In the genomic region with DNA sequence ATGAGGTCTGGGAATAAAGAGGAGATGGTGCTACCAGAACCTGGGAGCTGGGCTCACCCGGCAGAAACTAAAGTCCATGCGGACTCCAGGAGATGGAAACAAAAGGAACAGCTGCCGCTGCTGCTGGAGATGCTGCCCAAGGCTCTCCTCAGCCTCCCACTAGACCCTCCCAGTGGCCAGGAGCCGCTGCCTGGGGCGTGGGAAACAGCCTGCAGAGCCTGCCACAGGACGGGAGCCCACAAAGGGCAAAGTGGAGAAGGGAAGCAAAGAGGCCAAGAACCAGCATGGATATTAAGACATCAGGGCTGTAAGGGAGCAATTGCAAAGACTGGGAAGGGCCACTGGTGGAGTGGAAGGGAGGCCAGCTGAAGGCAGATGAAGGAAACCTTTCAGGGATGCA, we compare ENCODE assay signal across 24 cellular contexts.
A peak's percentile ranks its signal among the peaks of the same experiment; 100 is the strongest.
DNase-seq lines count a peak whose midpoint lies in the region; ATAC-seq and TF ChIP-seq lines count a peak whose summit lies in the region.
"Had no signal": no experiment of that assay in that cellular context is flagged by ENCODE, and none has a peak within 500 bp of the region (broad histone marks: within the 10 kb centered on the region; RNA-seq: fewer than 3 reads in every experiment).

No MANE protein-coding gene starts in this region.

- H3K36me3 Mint-ChIP-seq in CD4-positive, CD25-positive, alpha-beta regulatory T cell: no peaks in the 10 kb centered on the region
- peaks cover 5% of the 10 kb centered on the region for H3K36me3 Mint-ChIP-seq in T-helper 17 cell (ENCODE audit: low read depth)
- peaks cover 0 to 19% (median 5%) of the 10 kb centered on the region in 5 donors for H3K36me3 Mint-ChIP-seq in naive thymus-derived CD4-positive, alpha-beta T cell
- H3K36me3 Mint-ChIP-seq in nephron progenitor cell (ENCODE audit: low read depth): no peaks in the 10 kb centered on the region

- in situ Hi-C loops in transverse colon (cut with MboI; ENCODE audit: low pct_ligation_motif_present in 1 of 4, low pct_unique_long_range_greater_than_20kb in 1 of 4, low sequenced_read_pairs in 3 of 4): no loop called here
- in situ Hi-C loops in KBM-7 (cut with MboI; ENCODE audit: low pct_unique_long_range_greater_than_20kb, low sequenced_read_pairs): no loop called here

- no peak for ATAC-seq in CD4-positive, CD25-positive, alpha-beta regulatory T cell (ENCODE audit: low read depth in 2 of 2)
- ATAC-seq in T-helper 17 cell: no peak
- no peak for ATAC-seq in naive thymus-derived CD4-positive, alpha-beta T cell

- peaks cover 0 to 11% of the 10 kb centered on the region in 2 experiments for H3K9me3 ChIP-seq in CD4-positive, CD25-positive, alpha-beta regulatory T cell (ENCODE audit: control insufficient read depth in 2 of 2, low read length in 2 of 2)
- H3K9me3 ChIP-seq in T-helper 17 cell (ENCODE audit: control insufficient read depth, low read length, poor library complexity, severe bottlenecking) (no peaks in the 10 kb centered on the region), transverse colon (no peaks in the 10 kb centered on the region)
- no peaks in the 10 kb centered on the region for H3K9me3 ChIP-seq in naive thymus-derived CD4-positive, alpha-beta T cell (ENCODE audit: control insufficient read depth in 2 of 3, low read length in 3 of 3)
- H3K9me3 ChIP-seq: BE2C had no signal

- intact Hi-C loops in naive thymus-derived CD4-positive, alpha-beta T cell (cut with micrococcal nuclease): no loop called here
- intact Hi-C loops in transverse colon (cut with DNase I; ENCODE audit: low total_unique reads): no loop called here

- no peak for TF ChIP-seq POLR2A in transverse colon (IDR thresholded peaks at IDR 0.05)

- peaks cover 4% of the 10 kb centered on the region for H3K27me3 Mint-ChIP-seq in CD4-positive, CD25-positive, alpha-beta regulatory T cell
- H3K27me3 Mint-ChIP-seq in T-helper 17 cell (no peaks in the 10 kb centered on the region), nephron progenitor cell (ENCODE audit: low read depth, poor library complexity) (no peaks in the 10 kb centered on the region)
- no peaks in the 10 kb centered on the region for H3K27me3 Mint-ChIP-seq in naive thymus-derived CD4-positive, alpha-beta T cell

- CTCF ChIA-PET in naive thymus-derived CD4-positive, alpha-beta T cell (lab: Charles Lee): interaction anchor here (0.7 to 1.6 kb wide), 3 partner anchors 11 to 619 kb away, joined by 3 to 6 read pairs (median 4); no protein-coding TSS in a partner anchor

- no peak for TF ChIP-seq EP300 in transverse colon (IDR thresholded peaks at IDR 0.05; ENCODE audit: low read depth)

- peaks cover 20 to 67% (median 43%) of the 10 kb centered on the region in 4 donors for H3K4me1 Mint-ChIP-seq in CD4-positive, CD25-positive, alpha-beta regulatory T cell
- peaks cover 36% of the 10 kb centered on the region for H3K4me1 Mint-ChIP-seq in T-helper 17 cell
- peaks cover 35 to 91% (median 85%) of the 10 kb centered on the region in 7 donors for H3K4me1 Mint-ChIP-seq in naive thymus-derived CD4-positive, alpha-beta T cell
- peaks cover 11% of the 10 kb centered on the region for H3K4me1 Mint-ChIP-seq in nephron progenitor cell

- DNase-seq in DMS 273 (lab: John Stamatoyannopoulos, UW; ENCODE audit: unreplicated experiment) (peak; percentile 21), DMS 273 treated with DMSO at 0.1 percent for 48 hours (lab: John Stamatoyannopoulos, UW) (no peak), T-helper 17 cell (no peak), transverse colon (no peak), KBM-7 (no peak), nephron progenitor cell (no peak)
- DNase-seq in CD4-positive, CD25-positive, alpha-beta regulatory T cell: no peak
- DNase-seq in naive thymus-derived CD4-positive, alpha-beta T cell: no peak
- DNase-seq: ACHN, BE2C, COR-L47, DMS79 treated with DMSO at 0.1 percent for 48 hours, GF-D8, Karpas-422, NCI-H1092, NCI-H1417 treated with DMSO at 0.1 percent for 48 hours, NCI-H1694 treated with DMSO at 0.1 percent for 48 hours, NCI-H2081, NCI-H2227 treated with DMSO at 0.1 percent for 48 hours, NCI-H526 treated with DMSO at 0.1 percent for 48 hours, PC-9, Right ventricle myocardium superior had no signal

- no peaks in the 10 kb centered on the region for H3K27me3 ChIP-seq in CD4-positive, CD25-positive, alpha-beta regulatory T cell (ENCODE audit: control insufficient read depth, insufficient read depth, low read length)
- no peaks in the 10 kb centered on the region for H3K27me3 ChIP-seq in naive thymus-derived CD4-positive, alpha-beta T cell (ENCODE audit: control insufficient read depth in 2 of 2, insufficient read depth in 2 of 2, low read length in 2 of 2)
- H3K27me3 ChIP-seq in transverse colon: no peaks in the 10 kb centered on the region
- H3K27me3 ChIP-seq: BE2C had no signal

- no peaks in the 10 kb centered on the region for H3K36me3 ChIP-seq in CD4-positive, CD25-positive, alpha-beta regulatory T cell (ENCODE audit: control insufficient read depth, insufficient read depth, low read length)
- H3K36me3 ChIP-seq in naive thymus-derived CD4-positive, alpha-beta T cell (ENCODE audit: control insufficient read depth in 2 of 3, insufficient read depth in 3 of 3, low read length in 3 of 3): no peaks in the 10 kb centered on the region
- H3K36me3 ChIP-seq in transverse colon: no peaks in the 10 kb centered on the region
- H3K36me3 ChIP-seq: BE2C had no signal

- H3K4me1 ChIP-seq in CD4-positive, CD25-positive, alpha-beta regulatory T cell (ENCODE audit: control insufficient read depth, insufficient read depth, low read length, poor library complexity, severe bottlenecking): peaks cover 36% of the 10 kb centered on the region
- peaks cover 29 to 57% of the 10 kb centered on the region in 2 donors for H3K4me1 ChIP-seq in naive thymus-derived CD4-positive, alpha-beta T cell (ENCODE audit: control insufficient read depth in 2 of 2, insufficient read depth in 2 of 2, low read length in 2 of 2)
- H3K4me1 ChIP-seq in transverse colon: no peaks in the 10 kb centered on the region
- H3K4me1 ChIP-seq: BE2C had no signal

- WGBS in transverse colon (ENCODE audit: low coverage in 1 of 2), 2 donors: 81 to 100% methylated on average over 3 to 6 of the region's 6 CpGs

- H3K4me3 Mint-ChIP-seq in CD4-positive, CD25-positive, alpha-beta regulatory T cell: no peak overlapping the region
- no peak overlapping the region for H3K4me3 Mint-ChIP-seq in T-helper 17 cell
- peak overlapping the region in 5 of 10 donors; percentile 6 to 36 (median 16) for H3K4me3 Mint-ChIP-seq in naive thymus-derived CD4-positive, alpha-beta T cell
- no peak overlapping the region for H3K4me3 Mint-ChIP-seq in nephron progenitor cell

- peaks cover 0 to 8% (median 2%) of the 10 kb centered on the region in 7 donors for H3K9me3 Mint-ChIP-seq in CD4-positive, CD25-positive, alpha-beta regulatory T cell
- peaks cover 0 to 13% (median 5%) of the 10 kb centered on the region in 11 donors for H3K9me3 Mint-ChIP-seq in naive thymus-derived CD4-positive, alpha-beta T cell
- H3K9me3 Mint-ChIP-seq in nephron progenitor cell: peaks cover 18% of the 10 kb centered on the region

- peak overlapping the region in 2 of 3 donors; percentile 53 to 77 for H3K27ac Mint-ChIP-seq in CD4-positive, CD25-positive, alpha-beta regulatory T cell
- H3K27ac Mint-ChIP-seq in T-helper 17 cell (peak overlapping the region; percentile 46), nephron progenitor cell (no peak overlapping the region)
- peak overlapping the region in 6 of 9 donors; percentile 46 to 89 (median 77) for H3K27ac Mint-ChIP-seq in naive thymus-derived CD4-positive, alpha-beta T cell

- TF ChIP-seq CTCF in transverse colon (IDR thresholded peaks at IDR 0.05) (no peak), nephron progenitor cell (IDR thresholded peaks at IDR 0.05) (no peak)

- POLR2A ChIA-PET in naive thymus-derived CD4-positive, alpha-beta T cell (lab: Charles Lee): interaction anchor here (0.9 to 1.0 kb wide), 2 partner anchors 10 to 11 kb away, joined by 3 read pairs; no protein-coding TSS in a partner anchor

- no peak overlapping the region for H3K27ac ChIP-seq in CD4-positive, CD25-positive, alpha-beta regulatory T cell (ENCODE audit: insufficient read depth, low read length, poor library complexity, severe bottlenecking)
- no peak overlapping the region for H3K27ac ChIP-seq in naive thymus-derived CD4-positive, alpha-beta T cell (ENCODE audit: low read depth, low read length)
- no peak overlapping the region for H3K27ac ChIP-seq in transverse colon
- H3K27ac ChIP-seq: 22Rv1, HL-60, PC-9 had no signal

- H3K4me3 ChIP-seq in CD4-positive, CD25-positive, alpha-beta regulatory T cell (ENCODE audit: low read depth, low read length): no peak overlapping the region
- no peak overlapping the region for H3K4me3 ChIP-seq in naive thymus-derived CD4-positive, alpha-beta T cell (ENCODE audit: low read length)
- H3K4me3 ChIP-seq in transverse colon: no peak overlapping the region
- H3K4me3 ChIP-seq: PC-9 had no signal
